In genomic region chr16:27795992-27796614, GRCh38 we compare ENCODE assay signal across 9 cellular contexts.
A peak's percentile ranks its signal among the peaks of the same experiment; 100 is the strongest.
DNase-seq lines count a peak whose midpoint lies in the region; ATAC-seq and TF ChIP-seq lines count a peak whose summit lies in the region.
"Had no signal": no experiment of that assay in that cellular context is flagged by ENCODE, and none has a peak within 500 bp of the region (broad histone marks: within the 10 kb centered on the region; RNA-seq: fewer than 3 reads in every experiment).

No MANE protein-coding gene starts in this region.

- no peaks in the 10 kb centered on the region for H3K36me3 ChIP-seq in MG63
- no peaks in the 10 kb centered on the region for H3K36me3 ChIP-seq in liver (ENCODE audit: control insufficient read depth in 4 of 4, insufficient read depth in 3 of 4, low read depth in 1 of 4, low read length in 3 of 4)
- H3K36me3 ChIP-seq: Peyer's patch had no signal

- no peak for TF ChIP-seq CTCF in astrocyte of the cerebellum (IDR thresholded peaks at IDR 0.05; ENCODE audit: low read depth, low read length, missing control alignments)
- TF ChIP-seq CTCF in liver (IDR thresholded peaks at IDR 0.05; ENCODE audit: low read depth, low read length, missing input control), result no peak

- no peak for TF ChIP-seq RAD21 in liver (IDR thresholded peaks at IDR 0.05)

- in situ Hi-C loops in astrocyte of the cerebellum (cut with HindIII; ENCODE audit: low sequenced_read_pairs), result no loop called here

- H3K4me3 ChIP-seq in MG63 (no peak overlapping the region), astrocyte of the cerebellum (ENCODE audit: low read depth, low read length) (no peak overlapping the region), liver (ENCODE audit: low read depth in 1 of 3, low read length in 3 of 3) (no peak overlapping the region)
- H3K4me3 ChIP-seq: Peyer's patch had no signal

- no peaks in the 10 kb centered on the region for H3K4me1 ChIP-seq in liver (ENCODE audit: control insufficient read depth in 4 of 4, insufficient read depth in 4 of 4, low read length in 3 of 4)
- H3K4me1 ChIP-seq: Peyer's patch had no signal

- H3K9me3 ChIP-seq in MG63, result no peaks in the 10 kb centered on the region
- no peaks in the 10 kb centered on the region for H3K9me3 ChIP-seq in liver (ENCODE audit: control insufficient read depth in 4 of 4, low read length in 3 of 4)
- H3K9me3 ChIP-seq: Peyer's patch had no signal

- DNase-seq in EH (ENCODE audit: low read depth) (peak; percentile 58), MG63 (peak; percentile 51), astrocyte of the cerebellum (ENCODE audit: low read depth) (peak; percentile 24), COLO668 (lab: John Stamatoyannopoulos, UW; ENCODE audit: unreplicated experiment) (no peak), T1000 (lab: John Stamatoyannopoulos, UW) (no peak)

- H3K27me3 ChIP-seq in MG63, result peaks cover 7% of the 10 kb centered on the region
- H3K27me3 ChIP-seq in liver (ENCODE audit: control insufficient read depth in 4 of 4, insufficient read depth in 4 of 4, low read length in 3 of 4), result peaks cover 0 to 3% (median 0%) of the 10 kb centered on the region in 4 donors
- H3K27me3 ChIP-seq: Peyer's patch had no signal

- no peak overlapping the region for H3K27ac ChIP-seq in liver (ENCODE audit: low read depth in 1 of 2, low read length in 2 of 2)
- H3K27ac ChIP-seq: Peyer's patch had no signal

- 55% methylated on average over 11 of the region's 11 CpGs for WGBS in liver

- H3K9ac ChIP-seq in liver (ENCODE audit: low read depth in 1 of 2, low read length in 2 of 2), result no peak overlapping the region

- ATAC-seq in HG03025 (IDR thresholded peaks at IDR 0.05; ENCODE audit: low FRiP score, unreplicated experiment) (no peak), GM21381 (IDR thresholded peaks at IDR 0.05; ENCODE audit: unreplicated experiment) (no peak)

TF ChIP-seq in liver, 16 proteins besides CTCF, POLR2A, EP300 and RAD21:
- TF ChIP-seq HNF4A (conservative IDR thresholded peaks at IDR 0.05), result no peak
- peak; percentile 99 for TF ChIP-seq REST (IDR thresholded peaks at IDR 0.05)

Comparison
In these comparisons a context has a peak if more than half of its experiments do, and no peak if none do; other contexts are left out.
1. DNase-seq: peak in EH (single experiment), MG63 (single experiment) and astrocyte of the cerebellum (single experiment); none in COLO668 (single experiment) and T1000 (single experiment).